In genomic region chr19:14571695-14572490, GRCh38 we compare ENCODE assay signal across 1 cellular context.
TF ChIP-seq lines count a peak whose summit lies in the region.

Gene NDUFB7, minus strand, starts transcription at chr19:14572066. Its CDS starts 66 bp downstream, at chr19:14572000.

TF ChIP-seq in HepG2, 621 proteins besides CTCF, POLR2A, EP300 and RAD21 (continued from another document and continues in another):
- TF ChIP-seq SIN3A (IDR thresholded peaks at IDR 0.05; ENCODE audit: borderline replicate concordance, low read depth, low read length) (no peak; the same call in 1 of the 2 replicates), ZFP37 (CRISPR knock-in tag; IDR thresholded peaks at IDR 0.05; ENCODE audit: borderline replicate concordance) (no peak), ISL2 (CRISPR knock-in tag; IDR thresholded peaks at IDR 0.05) (peak; percentile 74), BRCA1 (CRISPR knock-in tag; IDR thresholded peaks at IDR 0.05) (no peak; the same call in 1 of the 2 replicates), TGIF2 (CRISPR knock-in tag; IDR thresholded peaks at IDR 0.05) (peak; percentile 72), ERF (CRISPR knock-in tag; IDR thresholded peaks at IDR 0.05) (peak; percentile 91), ZSCAN29 (CRISPR knock-in tag; conservative IDR thresholded peaks at IDR 0.05) (peak; percentile 56; the same call in 1 of the 2 replicates), RCOR2 (CRISPR knock-in tag; IDR thresholded peaks at IDR 0.05) (peak; percentile 72), ETV6 (CRISPR knock-in tag; conservative IDR thresholded peaks at IDR 0.05) (0 out of 2 replicates have a peak, but pooled peaks have one; percentile 71), ZNF772 (CRISPR knock-in tag; IDR thresholded peaks at IDR 0.05) (peak; percentile 78; the same call in 1 of the 2 replicates), AKNA (CRISPR knock-in tag; IDR thresholded peaks at IDR 0.05; ENCODE audit: borderline replicate concordance) (no peak), MXD3 (CRISPR knock-in tag; IDR thresholded peaks at IDR 0.05) (peak; percentile 80; the same call in 1 of the 2 replicates), ZNF230 (CRISPR knock-in tag; IDR thresholded peaks at IDR 0.05) (peak; percentile 55; the same call in 1 of the 2 replicates), ZIK1 (CRISPR knock-in tag; IDR thresholded peaks at IDR 0.05; ENCODE audit: borderline replicate concordance, low read depth) (0 out of 2 replicates have a peak, but pooled peaks have one; percentile 31), HOXA3 (CRISPR knock-in tag; IDR thresholded peaks at IDR 0.05) (peak; percentile 95), CREM (IDR thresholded peaks at IDR 0.05) (peak; percentile 83), CREM (CRISPR knock-in tag; IDR thresholded peaks at IDR 0.05) (no peak; the same call in 1 of the 2 replicates), HCFC1 (IDR thresholded peaks at IDR 0.05; ENCODE audit: low read depth, low read length) (peak; percentile 74), THAP11 (CRISPR knock-in tag; IDR thresholded peaks at IDR 0.05) (peak; percentile 97), ZNF558 (CRISPR knock-in tag; IDR thresholded peaks at IDR 0.05; ENCODE audit: borderline replicate concordance) (0 out of 2 replicates have a peak, but pooled peaks have one; percentile 67), LCORL (IDR thresholded peaks at IDR 0.05) (no peak), LCORL (CRISPR knock-in tag; IDR thresholded peaks at IDR 0.05) (peak; percentile 84; the same call in 1 of the 2 replicates), ARNT (IDR thresholded peaks at IDR 0.05) (no peak), SMARCE1 (IDR thresholded peaks at IDR 0.05; ENCODE audit: borderline replicate concordance) (no peak), ASH2L (IDR thresholded peaks at IDR 0.05; ENCODE audit: insufficient read length, low read depth, low read length) (peak; percentile 87), ZNF446 (CRISPR knock-in tag; IDR thresholded peaks at IDR 0.05) (no peak), ZNF451 (CRISPR knock-in tag; IDR thresholded peaks at IDR 0.05) (no peak), NFIB (CRISPR knock-in tag; IDR thresholded peaks at IDR 0.05; ENCODE audit: borderline replicate concordance) (no peak), CC2D1A (CRISPR knock-in tag; IDR thresholded peaks at IDR 0.05) (no peak), ZNF572 (CRISPR knock-in tag; IDR thresholded peaks at IDR 0.05) (peak; percentile 83), ZSCAN5A (CRISPR knock-in tag; IDR thresholded peaks at IDR 0.05; ENCODE audit: borderline replicate concordance) (peak; percentile 64; the same call in 1 of the 2 replicates), ZNF33B (CRISPR knock-in tag; IDR thresholded peaks at IDR 0.05) (peak; percentile 97), ZNF616 (CRISPR knock-in tag; IDR thresholded peaks at IDR 0.05; ENCODE audit: low read depth) (no peak), ZFAT (CRISPR knock-in tag; conservative IDR thresholded peaks at IDR 0.05) (no peak), KLF6 (CRISPR knock-in tag; IDR thresholded peaks at IDR 0.05) (peak; percentile 91), MTF2 (CRISPR knock-in tag; IDR thresholded peaks at IDR 0.05; ENCODE audit: borderline replicate concordance) (no peak), MYNN (CRISPR knock-in tag; IDR thresholded peaks at IDR 0.05; ENCODE audit: low read depth) (peak; percentile 62; the same call in 1 of the 2 replicates), ZFYVE20 (CRISPR knock-in tag; IDR thresholded peaks at IDR 0.05; ENCODE audit: borderline replicate concordance, low read depth) (no peak), SOX13 (IDR thresholded peaks at IDR 0.05) (no peak), SOX13 (CRISPR knock-in tag; conservative IDR thresholded peaks at IDR 0.05 in 1 of 2, IDR thresholded peaks at IDR 0.05 in 1 of 2) (peak in 1 of 2 experiments; percentile 56; a peak in 1 of 4 replicates), SMC3 (IDR thresholded peaks at IDR 0.05; ENCODE audit: low read length) (no peak), ARID2 (CRISPR knock-in tag; IDR thresholded peaks at IDR 0.05; ENCODE audit: borderline replicate concordance) (peak; percentile 59; the same call in 1 of the 2 replicates), MTF1 (CRISPR knock-in tag; IDR thresholded peaks at IDR 0.05) (no peak), ZNF101 (CRISPR knock-in tag; IDR thresholded peaks at IDR 0.05; ENCODE audit: borderline replicate concordance, low read depth) (0 out of 2 replicates have a peak, but pooled peaks have one; percentile 37), SIX4 (CRISPR knock-in tag; IDR thresholded peaks at IDR 0.05) (peak; percentile 55; the same call in 1 of the 2 replicates), KDM4B (CRISPR knock-in tag; IDR thresholded peaks at IDR 0.05) (peak; percentile 94), ZNF512 (CRISPR knock-in tag; IDR thresholded peaks at IDR 0.05) (no peak)
- TF ChIP-seq, protein P1, sequence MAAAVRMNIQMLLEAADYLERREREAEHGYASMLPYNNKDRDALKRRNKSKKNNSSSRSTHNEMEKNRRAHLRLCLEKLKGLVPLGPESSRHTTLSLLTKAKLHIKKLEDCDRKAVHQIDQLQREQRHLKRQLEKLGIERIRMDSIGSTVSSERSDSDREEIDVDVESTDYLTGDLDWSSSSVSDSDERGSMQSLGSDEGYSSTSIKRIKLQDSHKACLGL (CRISPR knock-in tag; IDR thresholded peaks at IDR 0.05), result peak; percentile 89; the same call in 1 of the 2 replicates
- TF ChIP-seq, protein P2, sequence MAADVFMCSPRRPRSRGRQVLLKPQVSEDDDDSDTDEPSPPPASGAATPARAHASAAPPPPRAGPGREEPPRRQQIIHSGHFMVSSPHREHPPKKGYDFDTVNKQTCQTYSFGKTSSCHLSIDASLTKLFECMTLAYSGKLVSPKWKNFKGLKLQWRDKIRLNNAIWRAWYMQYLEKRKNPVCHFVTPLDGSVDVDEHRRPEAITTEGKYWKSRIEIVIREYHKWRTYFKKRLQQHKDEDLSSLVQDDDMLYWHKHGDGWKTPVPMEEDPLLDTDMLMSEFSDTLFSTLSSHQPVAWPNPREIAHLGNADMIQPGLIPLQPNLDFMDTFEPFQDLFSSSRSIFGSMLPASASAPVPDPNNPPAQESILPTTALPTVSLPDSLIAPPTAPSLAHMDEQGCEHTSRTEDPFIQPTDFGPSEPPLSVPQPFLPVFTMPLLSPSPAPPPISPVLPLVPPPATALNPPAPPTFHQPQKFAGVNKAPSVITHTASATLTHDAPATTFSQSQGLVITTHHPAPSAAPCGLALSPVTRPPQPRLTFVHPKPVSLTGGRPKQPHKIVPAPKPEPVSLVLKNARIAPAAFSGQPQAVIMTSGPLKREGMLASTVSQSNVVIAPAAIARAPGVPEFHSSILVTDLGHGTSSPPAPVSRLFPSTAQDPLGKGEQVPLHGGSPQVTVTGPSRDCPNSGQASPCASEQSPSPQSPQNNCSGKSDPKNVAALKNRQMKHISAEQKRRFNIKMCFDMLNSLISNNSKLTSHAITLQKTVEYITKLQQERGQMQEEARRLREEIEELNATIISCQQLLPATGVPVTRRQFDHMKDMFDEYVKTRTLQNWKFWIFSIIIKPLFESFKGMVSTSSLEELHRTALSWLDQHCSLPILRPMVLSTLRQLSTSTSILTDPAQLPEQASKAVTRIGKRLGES (CRISPR knock-in tag; IDR thresholded peaks at IDR 0.05; ENCODE audit: borderline replicate concordance), result no peak
- TF ChIP-seq, protein P3, sequence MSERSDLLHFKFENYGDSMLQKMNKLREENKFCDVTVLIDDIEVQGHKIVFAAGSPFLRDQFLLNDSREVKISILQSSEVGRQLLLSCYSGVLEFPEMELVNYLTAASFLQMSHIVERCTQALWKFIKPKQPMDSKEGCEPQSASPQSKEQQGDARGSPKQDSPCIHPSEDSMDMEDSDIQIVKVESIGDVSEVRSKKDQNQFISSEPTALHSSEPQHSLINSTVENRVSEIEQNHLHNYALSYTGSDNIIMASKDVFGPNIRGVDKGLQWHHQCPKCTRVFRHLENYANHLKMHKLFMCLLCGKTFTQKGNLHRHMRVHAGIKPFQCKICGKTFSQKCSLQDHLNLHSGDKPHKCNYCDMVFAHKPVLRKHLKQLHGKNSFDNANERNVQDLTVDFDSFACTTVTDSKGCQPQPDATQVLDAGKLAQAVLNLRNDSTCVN (CRISPR knock-in tag; IDR thresholded peaks at IDR 0.05; ENCODE audit: borderline replicate concordance), result peak; percentile 15; the same call in 1 of the 2 replicates
- TF ChIP-seq, protein P4, sequence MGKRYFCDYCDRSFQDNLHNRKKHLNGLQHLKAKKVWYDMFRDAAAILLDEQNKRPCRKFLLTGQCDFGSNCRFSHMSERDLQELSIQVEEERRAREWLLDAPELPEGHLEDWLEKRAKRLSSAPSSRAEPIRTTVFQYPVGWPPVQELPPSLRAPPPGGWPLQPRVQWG (CRISPR knock-in tag; IDR thresholded peaks at IDR 0.05; ENCODE audit: borderline replicate concordance, low read depth), result no peak
- TF ChIP-seq, protein P5, sequence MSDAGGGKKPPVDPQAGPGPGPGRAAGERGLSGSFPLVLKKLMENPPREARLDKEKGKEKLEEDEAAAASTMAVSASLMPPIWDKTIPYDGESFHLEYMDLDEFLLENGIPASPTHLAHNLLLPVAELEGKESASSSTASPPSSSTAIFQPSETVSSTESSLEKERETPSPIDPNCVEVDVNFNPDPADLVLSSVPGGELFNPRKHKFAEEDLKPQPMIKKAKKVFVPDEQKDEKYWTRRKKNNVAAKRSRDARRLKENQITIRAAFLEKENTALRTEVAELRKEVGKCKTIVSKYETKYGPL (CRISPR knock-in tag; IDR thresholded peaks at IDR 0.05), result no peak
